9 cellular contexts compared by ENCODE assay signal in genomic region chr9:113622600-113623400, GRCh38.
A peak's percentile ranks its signal among the peaks of the same experiment; 100 is the strongest.
DNase-seq lines count a peak whose midpoint lies in the region; ATAC-seq and TF ChIP-seq lines count a peak whose summit lies in the region.
"Had no signal": no experiment of that assay in that cellular context is flagged by ENCODE, and none has a peak within 500 bp of the region (broad histone marks: within the 10 kb centered on the region; RNA-seq: fewer than 3 reads in every experiment).

No MANE protein-coding gene starts in this region.

- DNase-seq in GM13977 (ENCODE audit: low spot score) (peak; percentile 76), HT1080 (ENCODE audit: low read depth) (peak; percentile 97), upper lobe of right lung (peak; percentile 49), NOMO-1 treated with dmso at 0.1 percent for 144 hours (lab: John Stamatoyannopoulos, UW; ENCODE audit: unreplicated experiment) (no peak), NCI-H510A treated with DMSO at 0.1 percent for 48 hours (lab: John Stamatoyannopoulos, UW) (no peak)

- peak overlapping the region in 1 of 2 donors; percentile 15 for H3K9ac ChIP-seq in liver (ENCODE audit: low read depth in 1 of 2, low read length in 2 of 2)

- H3K4me3 ChIP-seq in liver (ENCODE audit: low read depth in 1 of 3, low read length in 3 of 3) (no peak overlapping the region), upper lobe of right lung (no peak overlapping the region)

- peak overlapping the region; percentile 32 for H3K27ac Mint-ChIP-seq in activated naive CD4-positive, alpha-beta T cell treated with anti-CD3 and anti-CD28 coated beads, Interleukin-2, amount 50 U/mL, for 24 hours

- intact Hi-C loops in upper lobe of right lung (cut with DNase I) = no loop called here

- TF ChIP-seq RAD21 in liver (IDR thresholded peaks at IDR 0.05) = no peak

- H3K36me3 Mint-ChIP-seq in activated naive CD4-positive, alpha-beta T cell treated with anti-CD3 and anti-CD28 coated beads, Interleukin-2, amount 50 U/mL, for 24 hours = no peaks in the 10 kb centered on the region

- H3K27me3 Mint-ChIP-seq in activated naive CD4-positive, alpha-beta T cell treated with anti-CD3 and anti-CD28 coated beads, Interleukin-2, amount 50 U/mL, for 24 hours = no peaks in the 10 kb centered on the region

- ATAC-seq in GM21447 (IDR thresholded peaks at IDR 0.05; ENCODE audit: unreplicated experiment) = peak; percentile 87
- ATAC-seq in upper lobe of right lung = no peak

- TF ChIP-seq CTCF in GM13977 (IDR thresholded peaks at IDR 0.05; ENCODE audit: extremely low read depth, insufficient read depth, missing control alignments) (no peak), liver (IDR thresholded peaks at IDR 0.05; ENCODE audit: low read depth, low read length, missing input control) (no peak), upper lobe of right lung (IDR thresholded peaks at IDR 0.05) (no peak)

- no peaks in the 10 kb centered on the region for H3K4me1 Mint-ChIP-seq in activated naive CD4-positive, alpha-beta T cell treated with anti-CD3 and anti-CD28 coated beads, Interleukin-2, amount 50 U/mL, for 24 hours
- H3K4me1 Mint-ChIP-seq: central memory CD8-positive, alpha-beta T cell had no signal

- H3K27ac ChIP-seq in liver (ENCODE audit: low read depth in 1 of 2, low read length in 2 of 2) (peak overlapping the region; percentile 0 to 6), upper lobe of right lung (no peak overlapping the region)

- in situ Hi-C loops in GM13977 (cut with MboI; ENCODE audit: low pct_unique_long_range_greater_than_20kb, low sequenced_read_pairs, unreplicated experiment) = no loop called here

- no peaks in the 10 kb centered on the region for H3K27me3 ChIP-seq in liver (ENCODE audit: control insufficient read depth in 4 of 4, insufficient read depth in 4 of 4, low read length in 3 of 4)
- no peaks in the 10 kb centered on the region for H3K27me3 ChIP-seq in upper lobe of right lung

- H3K4me1 ChIP-seq in liver (ENCODE audit: control insufficient read depth in 4 of 4, insufficient read depth in 4 of 4, low read length in 3 of 4) (peaks cover 12 to 27% (median 16%) of the 10 kb centered on the region in 4 donors), upper lobe of right lung (peaks cover 23% of the 10 kb centered on the region)

- H3K9me3 Mint-ChIP-seq in activated naive CD4-positive, alpha-beta T cell treated with anti-CD3 and anti-CD28 coated beads, Interleukin-2, amount 50 U/mL, for 24 hours = no peaks in the 10 kb centered on the region
- H3K9me3 Mint-ChIP-seq: central memory CD8-positive, alpha-beta T cell had no signal

- WGBS in liver = 79% methylated on average over 8 of the region's 8 CpGs

- no peak overlapping the region for H3K4me3 Mint-ChIP-seq in activated naive CD4-positive, alpha-beta T cell treated with anti-CD3 and anti-CD28 coated beads, Interleukin-2, amount 50 U/mL, for 24 hours
- H3K4me3 Mint-ChIP-seq: central memory CD8-positive, alpha-beta T cell had no signal

- H3K9me3 ChIP-seq in liver (ENCODE audit: control insufficient read depth in 4 of 4, low read length in 3 of 4) (no peaks in the 10 kb centered on the region), upper lobe of right lung (no peaks in the 10 kb centered on the region)

- H3K36me3 ChIP-seq in liver (ENCODE audit: control insufficient read depth in 4 of 4, insufficient read depth in 3 of 4, low read depth in 1 of 4, low read length in 3 of 4) (no peaks in the 10 kb centered on the region), upper lobe of right lung (no peaks in the 10 kb centered on the region)

TF ChIP-seq in liver, 16 proteins besides CTCF, POLR2A, EP300 and RAD21:
- TF ChIP-seq, protein P1, sequence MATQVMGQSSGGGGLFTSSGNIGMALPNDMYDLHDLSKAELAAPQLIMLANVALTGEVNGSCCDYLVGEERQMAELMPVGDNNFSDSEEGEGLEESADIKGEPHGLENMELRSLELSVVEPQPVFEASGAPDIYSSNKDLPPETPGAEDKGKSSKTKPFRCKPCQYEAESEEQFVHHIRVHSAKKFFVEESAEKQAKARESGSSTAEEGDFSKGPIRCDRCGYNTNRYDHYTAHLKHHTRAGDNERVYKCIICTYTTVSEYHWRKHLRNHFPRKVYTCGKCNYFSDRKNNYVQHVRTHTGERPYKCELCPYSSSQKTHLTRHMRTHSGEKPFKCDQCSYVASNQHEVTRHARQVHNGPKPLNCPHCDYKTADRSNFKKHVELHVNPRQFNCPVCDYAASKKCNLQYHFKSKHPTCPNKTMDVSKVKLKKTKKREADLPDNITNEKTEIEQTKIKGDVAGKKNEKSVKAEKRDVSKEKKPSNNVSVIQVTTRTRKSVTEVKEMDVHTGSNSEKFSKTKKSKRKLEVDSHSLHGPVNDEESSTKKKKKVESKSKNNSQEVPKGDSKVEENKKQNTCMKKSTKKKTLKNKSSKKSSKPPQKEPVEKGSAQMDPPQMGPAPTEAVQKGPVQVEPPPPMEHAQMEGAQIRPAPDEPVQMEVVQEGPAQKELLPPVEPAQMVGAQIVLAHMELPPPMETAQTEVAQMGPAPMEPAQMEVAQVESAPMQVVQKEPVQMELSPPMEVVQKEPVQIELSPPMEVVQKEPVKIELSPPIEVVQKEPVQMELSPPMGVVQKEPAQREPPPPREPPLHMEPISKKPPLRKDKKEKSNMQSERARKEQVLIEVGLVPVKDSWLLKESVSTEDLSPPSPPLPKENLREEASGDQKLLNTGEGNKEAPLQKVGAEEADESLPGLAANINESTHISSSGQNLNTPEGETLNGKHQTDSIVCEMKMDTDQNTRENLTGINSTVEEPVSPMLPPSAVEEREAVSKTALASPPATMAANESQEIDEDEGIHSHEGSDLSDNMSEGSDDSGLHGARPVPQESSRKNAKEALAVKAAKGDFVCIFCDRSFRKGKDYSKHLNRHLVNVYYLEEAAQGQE (IDR thresholded peaks at IDR 0.05) = no peak
- TF ChIP-seq NR2F2 (IDR thresholded peaks at IDR 0.05) (no peak), FOXA2 (IDR thresholded peaks at IDR 0.05) (no peak), ATF3 (IDR thresholded peaks at IDR 0.05) (no peak), HNF4G (IDR thresholded peaks at IDR 0.05) (no peak), RXRA (IDR thresholded peaks at IDR 0.05) (peak in 1 of 2 donors; percentile 9), MAX (IDR thresholded peaks at IDR 0.05) (no peak), SP1 (IDR thresholded peaks at IDR 0.05) (no peak), TAF1 (conservative IDR thresholded peaks at IDR 0.05) (no peak), HNF4A (conservative IDR thresholded peaks at IDR 0.05) (peak in 1 of 2 donors; percentile 7), GABPA (IDR thresholded peaks at IDR 0.05 in 1 of 2, conservative IDR thresholded peaks at IDR 0.05 in 1 of 2) (no peak), ZBTB33 (IDR thresholded peaks at IDR 0.05) (no peak), FOXA1 (IDR thresholded peaks at IDR 0.05) (no peak), EGR1 (IDR thresholded peaks at IDR 0.05; ENCODE audit: low read depth in 2 of 2) (no peak), JUND (IDR thresholded peaks at IDR 0.05) (no peak), YY1 (IDR thresholded peaks at IDR 0.05) (no peak)

Comparison
In these comparisons a context has a peak if more than half of its experiments do, and no peak if none do; other contexts are left out.
1. DNase-seq: peak in GM13977 (single experiment), HT1080 (single experiment) and upper lobe of right lung (single experiment); none in NOMO-1 treated with dmso at 0.1 percent for 144 hours (single experiment) and NCI-H510A treated with DMSO at 0.1 percent for 48 hours (single experiment).